14 cellular contexts compared by ENCODE assay signal in genomic region chr9:97848582-97849237, GRCh38. TPM values are rescaled to one million over a fixed set of nuclear protein-coding genes. Genes with fewer than 3 reads are reported as not detected.
DNase-seq lines count a peak whose midpoint lies in the region; ATAC-seq, FAIRE-seq and TF ChIP-seq lines count a peak whose summit lies in the region.
"Had no signal": no experiment of that assay in that cellular context is flagged by ENCODE, and none has a peak within 500 bp of the region (broad histone marks: within the 10 kb centered on the region; RNA-seq: fewer than 3 reads in every experiment).

No MANE protein-coding gene starts in this region.

- H3K4me3 ChIP-seq in keratinocyte (ENCODE audit: control insufficient read depth in 2 of 3, extremely low read depth in 1 of 3, insufficient read depth in 2 of 3, low read depth in 1 of 3, low read length in 3 of 3) (peak overlapping the region in 1 of 3 experiments; percentile 51), BE2C (ENCODE audit: low read depth, low read length) (no peak overlapping the region)

- no peak overlapping the region for H3K27ac ChIP-seq in keratinocyte (ENCODE audit: control insufficient read depth, insufficient read depth, low read length)
- H3K27ac ChIP-seq: 22Rv1 had no signal

- dilution Hi-C loops in keratinocyte (cut with MboI; ENCODE audit: extremely low pct_ligation_motif_present, low sequenced_read_pairs) = no loop called here

- DNase-seq in NCI-H2227 (lab: John Stamatoyannopoulos, UW; ENCODE audit: unreplicated experiment) (peak; percentile 20), NCI-H2227 treated with DMSO at 0.1 percent for 48 hours (lab: John Stamatoyannopoulos, UW) (no peak), keratinocyte (ENCODE audit: low read depth, low spot score) (no peak), BE2C (no peak), NCI-H2029 (lab: John Stamatoyannopoulos, UW) (no peak), epidermal melanocyte (ENCODE audit: insufficient read length, low spot score) (no peak)
- DNase-seq in activated T-helper 2 cell treated with anti-CD3 and anti-CD28 coated beads, Interferon-gamma antibody, Interleukin-2, Interleukin-4, amounts not matched to agents 10 μg/mL and 5 μg/mL and 100 μg/mL, durations not matched to agents 14 hours and 24 hours and 36 hours (ENCODE audit: low spot score) = no peak
- DNase-seq: activated CD4-positive, CD25-positive, alpha-beta regulatory T cell treated with anti-CD3 and anti-CD28 coated beads, Interleukin-2, amount 50 U/mL, for 72 hours; NCI-H446 treated with DMSO at 0.1 percent for 48 hours; trophoblast cell had no signal

- peak; percentile 55 for ATAC-seq in stimulated activated memory B cell treated with anti-CD40 and anti-IgM and Interleukin-4, amounts not matched to agents 10 μg/mL and 1 μg/mL and 100 μg/mL, for 72 hours

- no peaks in the 10 kb centered on the region for H3K9me1 ChIP-seq in keratinocyte (ENCODE audit: control insufficient read depth, extremely low read depth, insufficient read depth, low read length)

- H3K27me3 Mint-ChIP-seq in activated T-helper 2 cell treated with anti-CD3 and anti-CD28 coated beads, Interferon-gamma antibody, Interleukin-2, Interleukin-4, amounts not matched to agents 10 μg/mL and 5 μg/mL and 100 μg/mL, durations not matched to agents 14 hours and 24 hours and 36 hours (ENCODE audit: low read depth) = peaks cover 71% of the 10 kb centered on the region
- peaks cover 81% of the 10 kb centered on the region for H3K27me3 Mint-ChIP-seq in stimulated activated memory B cell treated with anti-CD40 and anti-IgM and Interleukin-4, amounts not matched to agents 10 μg/mL and 1 μg/mL and 100 μg/mL, for 72 hours

- peak overlapping the region; percentile 75 for H2AFZ ChIP-seq in keratinocyte (ENCODE audit: control insufficient read depth, low read length)

- peaks cover 7% of the 10 kb centered on the region for H3K4me1 Mint-ChIP-seq in activated T-helper 2 cell treated with anti-CD3 and anti-CD28 coated beads, Interferon-gamma antibody, Interleukin-2, Interleukin-4, amounts not matched to agents 10 μg/mL and 5 μg/mL and 100 μg/mL, durations not matched to agents 14 hours and 24 hours and 36 hours (ENCODE audit: low read depth)
- peaks cover 26% of the 10 kb centered on the region for H3K4me1 Mint-ChIP-seq in stimulated activated memory B cell treated with anti-CD40 and anti-IgM and Interleukin-4, amounts not matched to agents 10 μg/mL and 1 μg/mL and 100 μg/mL, for 72 hours
- H3K4me1 Mint-ChIP-seq: neural crest cell had no signal

- H3K9me3 ChIP-seq in keratinocyte (ENCODE audit: control insufficient read depth, low read depth, low read length) (no peaks in the 10 kb centered on the region), BE2C (no peaks in the 10 kb centered on the region)

- TF ChIP-seq CTCF in keratinocyte (optimal IDR thresholded peaks at IDR 0.05 in 1 of 3, IDR thresholded peaks at IDR 0.05 in 1 of 3, conservative IDR thresholded peaks at IDR 0.05 in 1 of 3; ENCODE audit: extremely low read depth in 1 of 3, insufficient read depth in 2 of 3, low read length in 3 of 3) (no peak), BE2C (IDR thresholded peaks at IDR 0.05; ENCODE audit: low read depth, low read length) (no peak)

- H3K27me3 ChIP-seq in keratinocyte (ENCODE audit: control insufficient read depth, extremely low read depth, insufficient read depth, low read length) (peaks cover 72% of the 10 kb centered on the region), BE2C (peaks cover 89% of the 10 kb centered on the region)

- H3K27ac Mint-ChIP-seq in activated T-helper 2 cell treated with anti-CD3 and anti-CD28 coated beads, Interferon-gamma antibody, Interleukin-2, Interleukin-4, amounts not matched to agents 10 μg/mL and 5 μg/mL and 100 μg/mL, durations not matched to agents 14 hours and 24 hours and 36 hours = no peak overlapping the region
- H3K27ac Mint-ChIP-seq in stimulated activated memory B cell treated with anti-CD40 and anti-IgM and Interleukin-4, amounts not matched to agents 10 μg/mL and 1 μg/mL and 100 μg/mL, for 72 hours = no peak overlapping the region

- no peak overlapping the region for H3K9ac ChIP-seq in keratinocyte (ENCODE audit: control insufficient read depth, extremely low read depth, insufficient read depth, low read length)

- no peaks in the 10 kb centered on the region for H3K9me3 Mint-ChIP-seq in activated T-helper 2 cell treated with anti-CD3 and anti-CD28 coated beads, Interferon-gamma antibody, Interleukin-2, Interleukin-4, amounts not matched to agents 10 μg/mL and 5 μg/mL and 100 μg/mL, durations not matched to agents 14 hours and 24 hours and 36 hours
- H3K9me3 Mint-ChIP-seq in stimulated activated memory B cell treated with anti-CD40 and anti-IgM and Interleukin-4, amounts not matched to agents 10 μg/mL and 1 μg/mL and 100 μg/mL, for 72 hours = no peaks in the 10 kb centered on the region
- H3K9me3 Mint-ChIP-seq: neural crest cell had no signal

- H3K36me3 Mint-ChIP-seq in activated T-helper 2 cell treated with anti-CD3 and anti-CD28 coated beads, Interferon-gamma antibody, Interleukin-2, Interleukin-4, amounts not matched to agents 10 μg/mL and 5 μg/mL and 100 μg/mL, durations not matched to agents 14 hours and 24 hours and 36 hours (ENCODE audit: low read depth) = peaks cover 4% of the 10 kb centered on the region
- H3K36me3 Mint-ChIP-seq in stimulated activated memory B cell treated with anti-CD40 and anti-IgM and Interleukin-4, amounts not matched to agents 10 μg/mL and 1 μg/mL and 100 μg/mL, for 72 hours = no peaks in the 10 kb centered on the region

- no peaks in the 10 kb centered on the region for H3K36me3 ChIP-seq in keratinocyte (ENCODE audit: control insufficient read depth in 2 of 2, extremely low read depth in 1 of 2, insufficient read depth in 2 of 2, low read length in 2 of 2)
- H3K36me3 ChIP-seq in BE2C = no peaks in the 10 kb centered on the region

- H3K4me1 ChIP-seq in keratinocyte (ENCODE audit: control insufficient read depth, extremely low read depth, insufficient read depth, low read length) (peaks cover 15% of the 10 kb centered on the region), BE2C (no peaks in the 10 kb centered on the region)

- peak overlapping the region; percentile 49 for H3K4me3 Mint-ChIP-seq in activated T-helper 2 cell treated with anti-CD3 and anti-CD28 coated beads, Interferon-gamma antibody, Interleukin-2, Interleukin-4, amounts not matched to agents 10 μg/mL and 5 μg/mL and 100 μg/mL, durations not matched to agents 14 hours and 24 hours and 36 hours (ENCODE audit: low read depth)
- peak overlapping the region; percentile 64 for H3K4me3 Mint-ChIP-seq in stimulated activated memory B cell treated with anti-CD40 and anti-IgM and Interleukin-4, amounts not matched to agents 10 μg/mL and 1 μg/mL and 100 μg/mL, for 72 hours
- H3K4me3 Mint-ChIP-seq: neural crest cell had no signal

- H4K20me1 ChIP-seq in keratinocyte (ENCODE audit: control insufficient read depth, extremely low read depth, insufficient read depth, low read length) = no peaks in the 10 kb centered on the region

- intact Hi-C loops in activated T-helper 2 cell treated with anti-CD3 and anti-CD28 coated beads, Interferon-gamma antibody, Interleukin-2, Interleukin-4, amounts not matched to agents 10 μg/mL and 5 μg/mL and 100 μg/mL, durations not matched to agents 14 hours and 24 hours and 36 hours (cut with micrococcal nuclease) = no loop called here

- FAIRE-seq in keratinocyte (lab: Jason Lieb, UNC) = no peak
- FAIRE-seq: endometrium had no signal

- peak overlapping the region; percentile 75 for H3K4me2 ChIP-seq in keratinocyte (ENCODE audit: control insufficient read depth, extremely low read depth, insufficient read depth, low read depth, low read length)

- H3K79me2 ChIP-seq in keratinocyte (ENCODE audit: control insufficient read depth, insufficient read depth, low read length) = no peaks in the 10 kb centered on the region

RNA-seq across cellular contexts. Expression of gene FOXE1, which starts 4.3 kb away (rescaled TPM):
- not detected in 2 replicates for total RNA-seq in activated T-helper 2 cell treated with anti-CD3 and anti-CD28 coated beads, Interferon-gamma antibody, Interleukin-2, Interleukin-4, amounts not matched to agents 10 μg/mL and 5 μg/mL and 100 μg/mL, durations not matched to agents 14 hours and 24 hours and 36 hours
- polyA plus RNA-seq in keratinocyte = 0.97 to 1.9 TPM (median 1.1 TPM) in 3 replicates
- 2.5 TPM for polyA plus RNA-seq in keratinocyte (2011; ENCODE audit: low read depth)
- 1.1 and 1.4 TPM in 2 replicates for polyA plus RNA-seq in keratinocyte (2011; cell fraction: cytosol; rRNA removed)
- polyA plus RNA-seq in keratinocyte (2011; cell fraction: nucleus; rRNA removed) = 3.1 and 4.7 TPM in 2 replicates
- polyA plus RNA-seq in keratinocyte (2012; ENCODE audit: low replicate concordance) = 1.9 and 2.1 TPM in 2 replicates
- polyA minus RNA-seq in keratinocyte = 0.58 to 1.0 TPM (median 0.92 TPM) in 3 replicates
- polyA minus RNA-seq in keratinocyte (2011; cell fraction: cytosol; rRNA and poly(A)+ RNA removed) = 3.6 TPM
- 3.6 and 5.1 TPM in 2 replicates for polyA minus RNA-seq in keratinocyte (2011; cell fraction: nucleus; rRNA and poly(A)+ RNA removed)
- polyA plus RNA-seq in BE2C (2012; ENCODE audit: insufficient read depth, insufficient read length, low read depth) = not detected
- total RNA-seq: neural crest cell had no signal
